ENCODE assay signal across 1 cellular context in the genomic region with DNA sequence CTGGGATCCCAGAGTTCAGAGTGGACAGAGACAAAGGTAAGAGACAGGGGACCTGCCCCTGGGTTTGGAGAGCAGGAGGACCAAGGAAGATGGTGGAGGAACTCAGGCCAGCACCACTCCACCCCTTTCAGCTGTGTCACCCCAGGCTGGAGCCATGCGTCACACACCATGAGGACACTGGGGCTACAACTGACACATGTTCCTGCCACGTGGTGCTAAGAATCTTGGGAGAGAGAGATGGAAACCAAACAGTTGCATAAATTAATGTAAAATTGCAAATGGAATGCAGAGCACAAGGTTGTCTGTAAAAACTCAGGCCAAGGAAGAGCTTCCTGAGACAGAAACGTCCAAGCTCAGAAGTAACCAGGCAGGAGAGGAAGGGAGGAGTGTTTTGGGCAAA.
TF ChIP-seq lines count a peak whose summit lies in the region.

No MANE protein-coding gene starts in this region.

TF ChIP-seq in K562, 482 proteins besides CTCF, POLR2A, EP300 and RAD21:
- no peak for TF ChIP-seq SMAD3 (CRISPR knock-in tag; conservative IDR thresholded peaks at IDR 0.05)
- no peak for TF ChIP-seq HIVEP1 (CRISPR knock-in tag; IDR thresholded peaks at IDR 0.05)
- TF ChIP-seq, protein P1, sequence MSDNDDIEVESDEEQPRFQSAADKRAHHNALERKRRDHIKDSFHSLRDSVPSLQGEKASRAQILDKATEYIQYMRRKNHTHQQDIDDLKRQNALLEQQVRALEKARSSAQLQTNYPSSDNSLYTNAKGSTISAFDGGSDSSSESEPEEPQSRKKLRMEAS (CRISPR knock-in tag; IDR thresholded peaks at IDR 0.05) = peak; percentile 76
- TF ChIP-seq MNT (conservative IDR thresholded peaks at IDR 0.05) = peak in 1 of 2 experiments; percentile 46; a peak in 2 of 4 replicates
- TF ChIP-seq HDAC3 (IDR thresholded peaks at IDR 0.05; ENCODE audit: borderline replicate concordance, partially characterized antibody) = no peak
- TF ChIP-seq L3MBTL2 (IDR thresholded peaks at IDR 0.05) = peak; percentile 62; the same call in 1 of the 2 replicates
- TF ChIP-seq MYC (IDR thresholded peaks at IDR 0.05; ENCODE audit: low read depth, low read length) = peak; percentile 42; the same call in 1 of the 2 replicates
- no peak for TF ChIP-seq MYC (CRISPR knock-in tag; IDR thresholded peaks at IDR 0.05; ENCODE audit: borderline replicate concordance, low read depth)
- peak; percentile 26; the same call in 1 of the 2 replicates for TF ChIP-seq USF1 (CRISPR knock-in tag; IDR thresholded peaks at IDR 0.05)
- TF ChIP-seq E2F6 (IDR thresholded peaks at IDR 0.05; ENCODE audit: borderline replicate concordance in 1 of 2, extremely low read depth in 1 of 2, insufficient read depth in 1 of 2, insufficient read length in 1 of 2, low read depth in 1 of 2, low read length in 1 of 2, poor library complexity in 1 of 2, severe bottlenecking in 1 of 2) = peak in 1 of 2 experiments; percentile 31
- TF ChIP-seq ELF2 (CRISPR knock-in tag; IDR thresholded peaks at IDR 0.05) = no peak
- no peak for TF ChIP-seq HMGN3 (IDR thresholded peaks at IDR 0.05; ENCODE audit: borderline replicate concordance, extremely low read depth, insufficient read length, low read depth, low read length)
- peak; percentile 71 for TF ChIP-seq MGA (IDR thresholded peaks at IDR 0.05)
